In the genomic region with DNA sequence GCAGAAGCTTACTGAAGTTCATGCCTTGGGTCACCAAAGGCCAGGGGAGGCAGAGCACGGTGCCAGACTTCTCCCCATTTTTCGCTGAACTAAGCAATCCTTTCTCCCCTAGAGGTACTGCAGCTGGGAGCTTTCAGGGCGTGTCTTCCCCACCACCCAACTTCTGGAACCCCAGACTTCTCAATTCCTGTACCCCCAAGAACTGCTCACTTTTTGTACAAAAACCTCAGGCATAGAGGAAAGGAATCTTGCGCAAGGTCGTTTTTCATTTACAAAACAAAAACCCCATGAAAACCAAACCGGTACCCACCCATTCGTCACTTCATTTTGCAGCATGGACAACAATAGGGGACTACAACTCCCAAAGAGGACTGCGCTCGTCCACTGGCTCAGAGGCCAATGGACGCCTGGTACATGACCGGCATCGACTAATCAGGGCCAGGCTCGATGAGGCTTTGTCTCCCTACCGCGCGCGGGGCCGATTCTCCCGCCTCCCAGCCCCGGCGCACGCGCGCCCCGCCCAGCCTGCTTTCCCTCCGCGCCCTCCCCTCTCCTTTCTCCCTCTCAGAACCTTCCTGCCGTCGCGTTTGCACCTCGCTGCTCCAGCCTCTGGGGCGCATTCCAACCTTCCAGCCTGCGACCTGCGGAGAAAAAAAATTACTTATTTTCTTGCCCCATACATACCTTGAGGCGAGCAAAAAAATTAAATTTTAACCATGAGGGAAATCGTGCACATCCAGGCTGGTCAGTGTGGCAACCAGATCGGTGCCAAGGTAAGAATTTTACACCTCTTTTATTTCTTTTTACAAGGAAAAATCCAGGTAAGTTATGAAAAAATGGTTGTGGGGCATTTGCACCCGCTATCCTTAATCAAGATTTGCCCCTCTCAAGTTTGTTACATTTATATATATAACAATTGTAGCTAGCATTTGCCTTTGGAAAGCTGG, we compare ENCODE assay signal across 1 cellular context.
TF ChIP-seq lines count a peak whose summit lies in the region.

TUBB (plus strand) TSS at position 562 of the 947 bp plus-strand sequence; CDS start at position 717, 155 bp downstream.

TF ChIP-seq in IMR-90, 13 proteins besides CTCF, POLR2A, EP300 and RAD21 (continued from another document):
- peak; percentile 66 for TF ChIP-seq CEBPB (IDR thresholded peaks at IDR 0.05; ENCODE audit: low read depth, low read length)
- TF ChIP-seq RFX5 (IDR thresholded peaks at IDR 0.05; ENCODE audit: low read depth, low read length) = no peak; the same call in 1 of the 2 replicates
- TF ChIP-seq FOS (IDR thresholded peaks at IDR 0.05; ENCODE audit: low read depth, low read length) = no peak
- TF ChIP-seq MAFK (IDR thresholded peaks at IDR 0.05; ENCODE audit: low read depth, low read length) = peak; percentile 84
- TF ChIP-seq RCOR1 (IDR thresholded peaks at IDR 0.05; ENCODE audit: insufficient replicate concordance, low read length) = no peak
- TF ChIP-seq, protein P1, sequence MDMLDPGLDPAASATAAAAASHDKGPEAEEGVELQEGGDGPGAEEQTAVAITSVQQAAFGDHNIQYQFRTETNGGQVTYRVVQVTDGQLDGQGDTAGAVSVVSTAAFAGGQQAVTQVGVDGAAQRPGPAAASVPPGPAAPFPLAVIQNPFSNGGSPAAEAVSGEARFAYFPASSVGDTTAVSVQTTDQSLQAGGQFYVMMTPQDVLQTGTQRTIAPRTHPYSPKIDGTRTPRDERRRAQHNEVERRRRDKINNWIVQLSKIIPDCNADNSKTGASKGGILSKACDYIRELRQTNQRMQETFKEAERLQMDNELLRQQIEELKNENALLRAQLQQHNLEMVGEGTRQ (IDR thresholded peaks at IDR 0.05; ENCODE audit: low read depth, low read length) = peak; percentile 77
- TF ChIP-seq CHD1 (IDR thresholded peaks at IDR 0.05; ENCODE audit: low read depth, low read length) = no peak
- TF ChIP-seq MXI1 (IDR thresholded peaks at IDR 0.05; ENCODE audit: borderline replicate concordance, low read depth, low read length) = peak; percentile 75; the same call in 1 of the 2 replicates
- TF ChIP-seq ELK1 (IDR thresholded peaks at IDR 0.05; ENCODE audit: borderline replicate concordance, low read depth, low read length) = no peak
TF ChIP-seq in IMR-90: peak in this region for 6.
